8 cellular contexts compared by ENCODE assay signal in the genomic region with DNA sequence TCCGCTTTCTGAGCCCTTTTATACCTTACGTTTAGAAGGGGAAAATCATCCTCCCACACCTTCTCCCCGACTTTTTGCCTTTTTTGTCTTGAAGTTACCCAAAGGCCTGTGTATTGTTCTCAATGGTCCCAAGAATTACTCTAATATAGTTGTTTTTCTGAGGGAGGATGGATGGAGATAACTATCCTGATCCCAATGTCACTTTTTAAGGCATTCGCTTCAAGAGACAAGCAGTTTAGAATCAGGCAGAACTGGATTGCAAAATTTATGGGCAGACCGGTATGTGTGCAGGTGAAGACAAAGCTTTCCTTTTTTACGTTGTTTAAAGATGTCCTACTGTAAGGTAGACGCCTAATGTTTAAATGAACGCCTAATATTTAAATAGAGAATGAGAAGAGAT. TPM values are rescaled to one million over a fixed set of nuclear protein-coding genes. Genes with fewer than 3 reads are reported as not detected.
DNase-seq lines count a peak whose midpoint lies in the region; ATAC-seq, FAIRE-seq and TF ChIP-seq lines count a peak whose summit lies in the region.
"Not testable (repeated sequence)": the region's sequence is repeated elsewhere in the genome, so short reads cannot be mapped to it uniquely, and the experiment has no call there.

No MANE protein-coding gene starts in this region.

- not testable (repeated sequence) for H3K9me2 ChIP-seq in SU-DHL-6 (replicated peaks; ENCODE audit: insufficient read depth, low read length)

- H3K27ac Mint-ChIP-seq in Calu3 (ENCODE audit: unreplicated experiment) (peak overlapping the region; percentile 94), IgD-negative memory B cell (peak overlapping the region; percentile 80 to 96 (median 93))

- H3K9me3 Mint-ChIP-seq in Calu3 (ENCODE audit: low read depth, unreplicated experiment); IgD-negative memory B cell: not testable (repeated sequence)

- peak overlapping the region; percentile 92 for H3K4me2 ChIP-seq in SU-DHL-6 (ENCODE audit: low read depth, low read length, poor library complexity, severe bottlenecking)
- peak overlapping the region; percentile 71 for H3K4me2 ChIP-seq in HepG2 (ENCODE audit: low read depth, low read length)

- FAIRE-seq in HepG2 (lab: Jason Lieb, UNC); pancreas (lab: Jason Lieb, UNC): not testable (repeated sequence)

- POLR2A ChIA-PET in HepG2 (lab: Yijun Ruan, JAX): interaction anchor here (3.3 kb wide), 1 partner anchor 101 kb away, joined by 12 read pairs; the partner anchor contains the start of gene NBEAL1

- H3K4me1 Mint-ChIP-seq in Calu3 (ENCODE audit: low read depth, unreplicated experiment) (peaks cover 17% of the 10 kb centered on the region), IgD-negative memory B cell (peaks cover 9 to 26% (median 17%) of the 10 kb centered on the region in 3 donors)

- not testable (repeated sequence) for TF ChIP-seq CTCF in Calu3 (IDR thresholded peaks at IDR 0.05; ENCODE audit: unreplicated experiment); SU-DHL-6 (IDR thresholded peaks at IDR 0.05; ENCODE audit: insufficient read depth, low read length, poor library complexity, severe bottlenecking); astrocyte of the cerebellum (IDR thresholded peaks at IDR 0.05; ENCODE audit: low read depth, low read length, missing control alignments); esophagus muscularis mucosa (IDR thresholded peaks at IDR 0.05); HepG2 (CRISPR knock-in tag; IDR thresholded peaks at IDR 0.05); pancreas (IDR thresholded peaks at IDR 0.05); thyroid gland (IDR thresholded peaks at IDR 0.05)

- H3K27me3 Mint-ChIP-seq in Calu3 (ENCODE audit: unreplicated experiment); IgD-negative memory B cell: not testable (repeated sequence)

- ATAC-seq in HepG2 (peak; percentile 8; the same call in 2 of the 3 replicates), pancreas (peak in 3 of 4 donors; percentile 1 to 6 (median 4))

- intact Hi-C loops in Calu3 (cut with micrococcal nuclease; ENCODE audit: unreplicated experiment) (loop anchor here (2.0 kb wide), 1 partner anchor 102 kb away; the partner anchor contains the start of gene NBEAL1), HepG2 (cut with micrococcal nuclease; ENCODE audit: unreplicated experiment) (loop anchor here (10.0 kb wide), 1 partner anchor 212 kb away; no protein-coding TSS in a partner anchor)
- intact Hi-C loops in esophagus muscularis mucosa (cut with DNase I); pancreas (cut with DNase I); thyroid gland (cut with DNase I): not testable (repeated sequence)

- H3K9ac ChIP-seq in SU-DHL-6 (ENCODE audit: low read length): peak overlapping the region; percentile 90
- peak overlapping the region; percentile 97 for H3K9ac ChIP-seq in HepG2 (ENCODE audit: insufficient read depth, low read depth, low read length)

- H3K4me3 ChIP-seq in SU-DHL-6 (ENCODE audit: insufficient read depth, low read length, poor library complexity, severe bottlenecking) (peak overlapping the region; percentile 55), astrocyte of the cerebellum (ENCODE audit: low read depth, low read length) (peak overlapping the region; percentile 91), esophagus muscularis mucosa (peak overlapping the region; percentile 65 to 78 (median 73)), HepG2 (replicated peaks in 1 of 3; ENCODE audit: insufficient read depth in 1 of 3, low read depth in 2 of 3, low read length in 3 of 3) (peak overlapping the region; percentile 86 to 96 (median 88)), pancreas (peak overlapping the region in 3 of 4 donors; percentile 33 to 71 (median 62)), thyroid gland (replicated peaks in 1 of 3) (peak overlapping the region in 2 of 3 donors; percentile 40 to 58)

- not testable (repeated sequence) for DNase-seq in Calu3; astrocyte of the cerebellum (ENCODE audit: low read depth); esophagus muscularis mucosa (ENCODE audit: extremely low spot score); pancreas; thyroid gland
- peak; percentile 12 for DNase-seq in HepG2 (ENCODE audit: low spot score)

- not testable (repeated sequence) for H3K27ac ChIP-seq in SU-DHL-6 (ENCODE audit: low read depth, low read length)
- H3K27ac ChIP-seq in esophagus muscularis mucosa (replicated peaks in 1 of 4) (peak overlapping the region; percentile 79 to 93 (median 88)), HepG2 (ENCODE audit: extremely low read length, insufficient read depth, low read length) (peak overlapping the region; percentile 46), pancreas (peak overlapping the region in 2 of 4 donors; percentile 79 to 81), thyroid gland (peak overlapping the region; percentile 54 to 94 (median 89))

- H4K20me1 ChIP-seq in SU-DHL-6 (ENCODE audit: low read depth, low read length); HepG2 (ENCODE audit: insufficient read depth, low read length): not testable (repeated sequence)

- not testable (repeated sequence) for H3K36me3 ChIP-seq in SU-DHL-6 (ENCODE audit: low read length); esophagus muscularis mucosa; HepG2 (replicated peaks in 1 of 2; ENCODE audit: control insufficient read depth in 1 of 2, insufficient read depth in 2 of 2, low read length in 2 of 2); pancreas; thyroid gland

- not testable (repeated sequence) for H3K9me3 ChIP-seq in SU-DHL-6 (ENCODE audit: insufficient read depth, low read length); esophagus muscularis mucosa; HepG2 (ENCODE audit: low read length); pancreas; thyroid gland

- H3F3A ChIP-seq in SU-DHL-6 (ENCODE audit: insufficient read depth): not testable (repeated sequence)

- CTCF ChIA-PET in Calu3 (lab: Charles Lee); HepG2 (lab: Yijun Ruan, JAX; ENCODE audit: low intra/inter-chr PET ratio, low total read pairs): not testable (repeated sequence)

- 6% methylated on average over 8 of the region's 8 CpGs for WGBS in esophagus muscularis mucosa
- 0% methylated on average over 8 of the region's 8 CpGs for whole genome bisulfite sequencing in HepG2 (ENCODE audit: low lambda C conversion rate)
- 0 to 1% methylated on average over 6 to 7 of the region's 8 CpGs for WGBS in pancreas, 2 donors
- 6 to 9% methylated on average over 8 of the region's 8 CpGs for WGBS in thyroid gland, 2 donors

- H3K79me2 ChIP-seq in SU-DHL-6 (ENCODE audit: insufficient read depth, low read length): peaks cover 37% of the 10 kb centered on the region
- peaks cover 37% of the 10 kb centered on the region for H3K79me2 ChIP-seq in HepG2 (ENCODE audit: insufficient read depth, low read length)

- H3K4me3 Mint-ChIP-seq in Calu3 (ENCODE audit: low read depth, unreplicated experiment): peak overlapping the region; percentile 99
- H3K4me3 Mint-ChIP-seq in IgD-negative memory B cell: peak overlapping the region; percentile 94 to 98 (median 96)

- TF ChIP-seq RAD21 in HepG2 (CRISPR knock-in tag; IDR thresholded peaks at IDR 0.05): not testable (repeated sequence)

- H3K27me3 ChIP-seq in SU-DHL-6 (ENCODE audit: low read length); esophagus muscularis mucosa; HepG2 (ENCODE audit: control insufficient read depth in 1 of 2, insufficient read depth in 2 of 2, low read length in 2 of 2); pancreas; thyroid gland: not testable (repeated sequence)

- TSS peak; percentile 76 for BruUV-seq in Calu3 (replicated peaks; lab: Mats Ljungman, UMichigan)
- BruUV-seq in HepG2 (replicated peaks; lab: Mats Ljungman, UMichigan): not testable (repeated sequence)

- peaks cover 33% of the 10 kb centered on the region for H3K36me3 Mint-ChIP-seq in Calu3 (ENCODE audit: insufficient read depth, unreplicated experiment)
- not testable (repeated sequence) for H3K36me3 Mint-ChIP-seq in IgD-negative memory B cell

- not testable (repeated sequence) for H2AFZ ChIP-seq in SU-DHL-6 (ENCODE audit: low read depth, low read length, severe bottlenecking); HepG2 (ENCODE audit: low read length)

- TF ChIP-seq EP300 in esophagus muscularis mucosa (IDR thresholded peaks at IDR 0.05); HepG2 (IDR thresholded peaks at IDR 0.05; ENCODE audit: low read depth in 2 of 2, low read length in 2 of 2); HepG2 (CRISPR knock-in tag; IDR thresholded peaks at IDR 0.05; ENCODE audit: borderline replicate concordance): not testable (repeated sequence)

- not testable (repeated sequence) for TF ChIP-seq POLR2A in esophagus muscularis mucosa (IDR thresholded peaks at IDR 0.05; ENCODE audit: low read depth); HepG2 (IDR thresholded peaks at IDR 0.05; ENCODE audit: insufficient read depth in 1 of 2, low read depth in 2 of 2, low read length in 2 of 2); thyroid gland (IDR thresholded peaks at IDR 0.05)

- H3K4me1 ChIP-seq in esophagus muscularis mucosa: peaks cover 16 to 29% (median 27%) of the 10 kb centered on the region in 4 donors
- H3K4me1 ChIP-seq in HepG2 (ENCODE audit: insufficient read depth, low read length): peaks cover 25% of the 10 kb centered on the region
- H3K4me1 ChIP-seq in pancreas: peaks cover 5 to 14% (median 9%) of the 10 kb centered on the region in 3 donors
- H3K4me1 ChIP-seq in thyroid gland: not testable (repeated sequence)

- in situ Hi-C loops in astrocyte of the cerebellum (cut with HindIII; ENCODE audit: low sequenced_read_pairs); HepG2 (cut with HindIII; ENCODE audit: extremely low pct_ligation_motif_present, low pct_unique_long_range_greater_than_20kb): not testable (repeated sequence)

RNA-seq across cellular contexts. Expression of gene CARF, which starts 0.7 kb away (rescaled TPM):
- total RNA-seq in Calu3 (2022) (4.6 and 5.8 TPM in 2 replicates), esophagus muscularis mucosa (10 to 100 TPM in 3 of 4 donors, 1 to 10 TPM in 1; 8.0 to 16.6 (median 12.8) TPM), HepG2 (2016; rRNA removed; fragmentation: Illumina TruSeq; extraction: Trizol) (3.0 and 3.7 TPM in 2 replicates), pancreas (1 to 10 TPM; 2.1 to 5.7 (median 4.9) TPM), thyroid gland (10 to 100 TPM; 24.7 to 56.3 (median 36.4) TPM)
- polyA plus RNA-seq in IgD-negative memory B cell (7.7 TPM), HepG2 (2011; rRNA removed) (5.0 and 5.4 TPM in 2 replicates), pancreas (1 to 10 TPM; 1.3 to 4.0 TPM)
- 5.1 and 6.0 TPM in 2 replicates for total RNA-seq in HepG2 (2016; cell fraction: cytosol; rRNA removed; fragmentation: Illumina TruSeq; extraction: Trizol; ENCODE audit: low read depth)
- total RNA-seq in HepG2 (2016; cell fraction: insoluble cytoplasmic fraction; rRNA removed; fragmentation: Illumina TruSeq; extraction: Trizol): 3.2 TPM in 2 replicates
- total RNA-seq in HepG2 (2016; cell fraction: membrane; rRNA removed; fragmentation: Illumina TruSeq; extraction: Trizol): 4.4 and 5.5 TPM in 2 replicates
- total RNA-seq in HepG2 (2016; cell fraction: nucleus; rRNA removed; fragmentation: Illumina TruSeq; extraction: Trizol): 4.1 and 7.1 TPM in 2 replicates
- polyA plus RNA-seq in HepG2 (2011; cell fraction: cytosol; rRNA removed): 0.99 and 1.7 TPM in 2 replicates
- polyA plus RNA-seq in HepG2 (2011; cell fraction: nucleus; rRNA removed): 4.3 and 6.0 TPM in 2 replicates
- 2.4 and 3.7 TPM in 2 replicates for polyA plus RNA-seq in HepG2 (2012)
- 0.49 and 0.67 TPM in 2 replicates for polyA plus RNA-seq in HepG2 (2016; cell fraction: cytosol; fragmentation: Illumina TruSeq; extraction: Trizol; ENCODE audit: low read depth)
- polyA plus RNA-seq in HepG2 (2016; cell fraction: insoluble cytoplasmic fraction; fragmentation: Illumina TruSeq; extraction: Trizol; ENCODE audit: low read depth): 2.2 and 2.8 TPM in 2 replicates
- polyA plus RNA-seq in HepG2 (2016; cell fraction: membrane; fragmentation: Illumina TruSeq; extraction: Trizol; ENCODE audit: low read depth): 1.2 and 2.2 TPM in 2 replicates
- 6.4 and 7.4 TPM in 2 replicates for polyA plus RNA-seq in HepG2 (2016; cell fraction: nucleus; fragmentation: Illumina TruSeq; extraction: Trizol; ENCODE audit: insufficient read depth, low read depth)
- polyA minus RNA-seq in HepG2 (2011; rRNA and poly(A)+ RNA removed; ENCODE audit: low replicate concordance): 1.1 and 1.2 TPM in 2 replicates
- 2.8 and 4.5 TPM in 2 replicates for polyA minus RNA-seq in HepG2 (2011; cell fraction: cytosol; rRNA and poly(A)+ RNA removed)
- polyA minus RNA-seq in HepG2 (2011; cell fraction: nucleus; rRNA and poly(A)+ RNA removed): 9.0 and 12.1 TPM in 2 replicates

RNA-seq across cellular contexts. Expression of gene WDR12, which starts 1.4 kb away (rescaled TPM):
- total RNA-seq in Calu3 (2022) (101 and 105 TPM in 2 replicates), esophagus muscularis mucosa (10 to 100 TPM in 3 of 4 donors, 1 to 10 TPM in 1; 8.2 to 17.6 (median 12.8) TPM), HepG2 (2016; rRNA removed; fragmentation: Illumina TruSeq; extraction: Trizol) (216 and 330 TPM in 2 replicates), pancreas (10 to 100 TPM in 4 of 6 donors, 1 to 10 TPM in 2; 5.4 to 17.5 (median 14.9) TPM), thyroid gland (10 to 100 TPM in 1 of 4 donors, 1 to 10 TPM in 3; 7.2 to 12.1 (median 7.7) TPM)
- polyA plus RNA-seq in IgD-negative memory B cell (16.6 TPM), HepG2 (2011; rRNA removed) (60.5 and 94.4 TPM in 2 replicates), pancreas (10 to 100 TPM; 10.7 to 15.0 TPM)
- total RNA-seq in HepG2 (2016; cell fraction: cytosol; rRNA removed; fragmentation: Illumina TruSeq; extraction: Trizol; ENCODE audit: low read depth): 27.5 and 31.5 TPM in 2 replicates
- total RNA-seq in HepG2 (2016; cell fraction: insoluble cytoplasmic fraction; rRNA removed; fragmentation: Illumina TruSeq; extraction: Trizol): 213 and 333 TPM in 2 replicates
- 55.3 and 59.8 TPM in 2 replicates for total RNA-seq in HepG2 (2016; cell fraction: membrane; rRNA removed; fragmentation: Illumina TruSeq; extraction: Trizol)
- total RNA-seq in HepG2 (2016; cell fraction: nucleus; rRNA removed; fragmentation: Illumina TruSeq; extraction: Trizol): 103 and 110 TPM in 2 replicates
- polyA plus RNA-seq in HepG2 (2011; cell fraction: cytosol; rRNA removed): 19.0 and 23.4 TPM in 2 replicates
- 17.4 and 19.0 TPM in 2 replicates for polyA plus RNA-seq in HepG2 (2011; cell fraction: nucleus; rRNA removed)
- polyA plus RNA-seq in HepG2 (2012): 101 and 137 TPM in 2 replicates
- 15.2 and 19.1 TPM in 2 replicates for polyA plus RNA-seq in HepG2 (2016; cell fraction: cytosol; fragmentation: Illumina TruSeq; extraction: Trizol; ENCODE audit: low read depth)
- 290 and 293 TPM in 2 replicates for polyA plus RNA-seq in HepG2 (2016; cell fraction: insoluble cytoplasmic fraction; fragmentation: Illumina TruSeq; extraction: Trizol; ENCODE audit: low read depth)
- polyA plus RNA-seq in HepG2 (2016; cell fraction: membrane; fragmentation: Illumina TruSeq; extraction: Trizol; ENCODE audit: low read depth): 42.4 and 46.7 TPM in 2 replicates
- 180 and 190 TPM in 2 replicates for polyA plus RNA-seq in HepG2 (2016; cell fraction: nucleus; fragmentation: Illumina TruSeq; extraction: Trizol; ENCODE audit: insufficient read depth, low read depth)
- polyA minus RNA-seq in HepG2 (2011; rRNA and poly(A)+ RNA removed; ENCODE audit: low replicate concordance): 14.9 and 21.8 TPM in 2 replicates
- 48.1 and 67.0 TPM in 2 replicates for polyA minus RNA-seq in HepG2 (2011; cell fraction: cytosol; rRNA and poly(A)+ RNA removed)
- 60.8 and 73.0 TPM in 2 replicates for polyA minus RNA-seq in HepG2 (2011; cell fraction: nucleus; rRNA and poly(A)+ RNA removed)

RNA-seq across cellular contexts. Expression of gene ICA1L, which starts 41.3 kb away (rescaled TPM):
- total RNA-seq in Calu3 (2022): 1.2 and 1.3 TPM in 2 replicates
- 2.2 TPM for polyA plus RNA-seq in IgD-negative memory B cell
- 10 to 100 TPM in 2 of 4 donors, 1 to 10 TPM in 2; 9.6 to 14.4 (median 11.8) TPM for total RNA-seq in esophagus muscularis mucosa
- total RNA-seq in HepG2 (2016; rRNA removed; fragmentation: Illumina TruSeq; extraction: Trizol): 2.1 and 2.4 TPM in 2 replicates
- total RNA-seq in HepG2 (2016; cell fraction: cytosol; rRNA removed; fragmentation: Illumina TruSeq; extraction: Trizol; ENCODE audit: low read depth): 1.8 and 3.4 TPM in 2 replicates
- total RNA-seq in HepG2 (2016; cell fraction: insoluble cytoplasmic fraction; rRNA removed; fragmentation: Illumina TruSeq; extraction: Trizol): 2.0 and 2.4 TPM in 2 replicates
- 2.4 and 3.0 TPM in 2 replicates for total RNA-seq in HepG2 (2016; cell fraction: membrane; rRNA removed; fragmentation: Illumina TruSeq; extraction: Trizol)
- 3.6 and 5.2 TPM in 2 replicates for total RNA-seq in HepG2 (2016; cell fraction: nucleus; rRNA removed; fragmentation: Illumina TruSeq; extraction: Trizol)
- polyA plus RNA-seq in HepG2 (2011; rRNA removed): 1.5 and 2.0 TPM in 2 replicates
- 0.47 and 0.77 TPM in 2 replicates for polyA plus RNA-seq in HepG2 (2011; cell fraction: cytosol; rRNA removed)
- 1.6 and 2.1 TPM in 2 replicates for polyA plus RNA-seq in HepG2 (2011; cell fraction: nucleus; rRNA removed)
- polyA plus RNA-seq in HepG2 (2012): 0.85 and 1.6 TPM in 2 replicates
- 0.46 and 0.53 TPM in 2 replicates for polyA plus RNA-seq in HepG2 (2016; cell fraction: cytosol; fragmentation: Illumina TruSeq; extraction: Trizol; ENCODE audit: low read depth)
- 1.6 and 2.1 TPM in 2 replicates for polyA plus RNA-seq in HepG2 (2016; cell fraction: insoluble cytoplasmic fraction; fragmentation: Illumina TruSeq; extraction: Trizol; ENCODE audit: low read depth)
- polyA plus RNA-seq in HepG2 (2016; cell fraction: membrane; fragmentation: Illumina TruSeq; extraction: Trizol; ENCODE audit: low read depth): 0.85 and 1.3 TPM in 2 replicates
- 4.9 and 5.1 TPM in 2 replicates for polyA plus RNA-seq in HepG2 (2016; cell fraction: nucleus; fragmentation: Illumina TruSeq; extraction: Trizol; ENCODE audit: insufficient read depth, low read depth)
- polyA minus RNA-seq in HepG2 (2011; rRNA and poly(A)+ RNA removed; ENCODE audit: low replicate concordance): 0.40 and 0.56 TPM in 2 replicates
- 1.4 and 3.0 TPM in 2 replicates for polyA minus RNA-seq in HepG2 (2011; cell fraction: cytosol; rRNA and poly(A)+ RNA removed)
- 6.4 and 7.5 TPM in 2 replicates for polyA minus RNA-seq in HepG2 (2011; cell fraction: nucleus; rRNA and poly(A)+ RNA removed)
- total RNA-seq in pancreas: 1 to 10 TPM; 2.7 to 4.6 (median 3.4) TPM
- 1 to 10 TPM; 3.5 to 8.1 TPM for polyA plus RNA-seq in pancreas
- 10 to 100 TPM; 12.1 to 35.7 (median 17.5) TPM for total RNA-seq in thyroid gland
